In genomic region chr14:24232121-24232644, GRCh38 we compare ENCODE assay signal across 1 cellular context.
TF ChIP-seq lines count a peak whose summit lies in the region.

NEDD8 (minus strand) TSS chr14:24232367; CDS start chr14:24232267, 100 bp downstream.

TF ChIP-seq in HepG2, 621 proteins besides CTCF, POLR2A, EP300 and RAD21 (continued from another document and continues in another):
- TF ChIP-seq TFDP1 (CRISPR knock-in tag; IDR thresholded peaks at IDR 0.05; ENCODE audit: borderline replicate concordance) (peak; percentile 43; the same call in 1 of the 2 replicates), ZNF20 (CRISPR knock-in tag; IDR thresholded peaks at IDR 0.05) (0 out of 2 replicates have a peak, but pooled peaks have one; percentile 96), KDM5A (IDR thresholded peaks at IDR 0.05; ENCODE audit: borderline replicate concordance, low read length) (peak; percentile 92), ZNF234 (CRISPR knock-in tag; conservative IDR thresholded peaks at IDR 0.05) (peak; percentile 45; the same call in 1 of the 2 replicates), MAF1 (CRISPR knock-in tag; IDR thresholded peaks at IDR 0.05; ENCODE audit: borderline replicate concordance) (no peak; the same call in 1 of the 2 replicates), ZNF432 (CRISPR knock-in tag; IDR thresholded peaks at IDR 0.05; ENCODE audit: borderline replicate concordance) (0 out of 2 replicates have a peak, but pooled peaks have one; percentile 24), TBX2 (CRISPR knock-in tag; IDR thresholded peaks at IDR 0.05; ENCODE audit: borderline replicate concordance) (peak; percentile 98), ATF1 (CRISPR knock-in tag; IDR thresholded peaks at IDR 0.05) (peak; percentile 84; the same call in 1 of the 2 replicates), ELF4 (CRISPR knock-in tag; IDR thresholded peaks at IDR 0.05; ENCODE audit: borderline replicate concordance) (peak; percentile 100), KLF15 (CRISPR knock-in tag; IDR thresholded peaks at IDR 0.05; ENCODE audit: borderline replicate concordance) (no peak), SP5 (CRISPR knock-in tag; IDR thresholded peaks at IDR 0.05; ENCODE audit: borderline replicate concordance, low read depth) (peak; percentile 48; the same call in 1 of the 2 replicates), ZNF260 (CRISPR knock-in tag; IDR thresholded peaks at IDR 0.05; ENCODE audit: borderline replicate concordance, low read depth) (0 out of 2 replicates have a peak, but pooled peaks have one; percentile 77), HOXA3 (CRISPR knock-in tag; IDR thresholded peaks at IDR 0.05) (peak; percentile 90), SALL1 (CRISPR knock-in tag; IDR thresholded peaks at IDR 0.05) (peak; percentile 66), ZNF691 (CRISPR knock-in tag; IDR thresholded peaks at IDR 0.05; ENCODE audit: borderline replicate concordance, low read depth) (peak; percentile 67), MXD4 (CRISPR knock-in tag; IDR thresholded peaks at IDR 0.05) (peak; percentile 77), ZXDC (CRISPR knock-in tag; IDR thresholded peaks at IDR 0.05) (peak; percentile 94), HNF1A (IDR thresholded peaks at IDR 0.05; ENCODE audit: low read depth) (peak; percentile 71), HNF1A (CRISPR knock-in tag; IDR thresholded peaks at IDR 0.05; ENCODE audit: borderline replicate concordance) (no peak), ZNF747 (CRISPR knock-in tag; IDR thresholded peaks at IDR 0.05; ENCODE audit: borderline replicate concordance) (peak; percentile 99), HDAC2 (CRISPR knock-in tag; IDR thresholded peaks at IDR 0.05) (peak; percentile 4; the same call in 1 of the 2 replicates), ZNF773 (CRISPR knock-in tag; IDR thresholded peaks at IDR 0.05; ENCODE audit: borderline replicate concordance) (no peak), TIGD3 (CRISPR knock-in tag; IDR thresholded peaks at IDR 0.05; ENCODE audit: borderline replicate concordance) (0 out of 2 replicates have a peak, but pooled peaks have one; percentile 92), AGO2 (optimal IDR thresholded peaks at IDR 0.05; ENCODE audit: low read depth, low read length) (peak; percentile 80), PPARG (CRISPR knock-in tag; conservative IDR thresholded peaks at IDR 0.05) (peak; percentile 51), IKZF1 (IDR thresholded peaks at IDR 0.05) (no peak), ZNF83 (CRISPR knock-in tag; IDR thresholded peaks at IDR 0.05; ENCODE audit: borderline replicate concordance) (peak; percentile 37; the same call in 1 of the 2 replicates), ZGPAT (CRISPR knock-in tag; IDR thresholded peaks at IDR 0.05) (peak; percentile 87), PHF8 (CRISPR knock-in tag; IDR thresholded peaks at IDR 0.05) (peak; percentile 95), KLF13 (CRISPR knock-in tag; IDR thresholded peaks at IDR 0.05) (no peak; the same call in 1 of the 2 replicates), GFI1 (CRISPR knock-in tag; IDR thresholded peaks at IDR 0.05; ENCODE audit: borderline replicate concordance) (no peak), ZUFSP (CRISPR knock-in tag; IDR thresholded peaks at IDR 0.05; ENCODE audit: borderline replicate concordance) (no peak), HMG20B (CRISPR knock-in tag; conservative IDR thresholded peaks at IDR 0.05) (peak; percentile 73), IRF2 (CRISPR knock-in tag; IDR thresholded peaks at IDR 0.05) (peak; percentile 87), ZNF101 (CRISPR knock-in tag; IDR thresholded peaks at IDR 0.05; ENCODE audit: borderline replicate concordance, low read depth) (peak; percentile 41), MXI1 (IDR thresholded peaks at IDR 0.05; ENCODE audit: borderline replicate concordance, low read depth, low read length) (peak; percentile 74; the same call in 1 of the 3 replicates), ZNF737 (CRISPR knock-in tag; IDR thresholded peaks at IDR 0.05; ENCODE audit: borderline replicate concordance) (peak; percentile 66; the same call in 1 of the 2 replicates), ZNF292 (CRISPR knock-in tag; IDR thresholded peaks at IDR 0.05; ENCODE audit: borderline replicate concordance, low read depth) (peak; percentile 63; the same call in 1 of the 2 replicates), ZBTB10 (CRISPR knock-in tag; IDR thresholded peaks at IDR 0.05; ENCODE audit: borderline replicate concordance) (peak; percentile 32; the same call in 1 of the 2 replicates), ATF5 (CRISPR knock-in tag; IDR thresholded peaks at IDR 0.05; ENCODE audit: low read depth) (no peak), ZNF414 (CRISPR knock-in tag; IDR thresholded peaks at IDR 0.05) (no peak), CENPX (CRISPR knock-in tag; IDR thresholded peaks at IDR 0.05) (no peak), DR1 (CRISPR knock-in tag; IDR thresholded peaks at IDR 0.05) (no peak; the same call in 1 of the 2 replicates), TARDBP (CRISPR knock-in tag; IDR thresholded peaks at IDR 0.05) (0 out of 2 replicates have a peak, but pooled peaks have one; percentile 17), KAT7 (CRISPR knock-in tag; IDR thresholded peaks at IDR 0.05; ENCODE audit: borderline replicate concordance) (peak; percentile 95; the same call in 1 of the 2 replicates), MED8 (CRISPR knock-in tag; IDR thresholded peaks at IDR 0.05; ENCODE audit: insufficient replicate concordance) (peak; percentile 95)
